In genomic region chr22:34035209-34035608, GRCh38 we compare ENCODE assay signal across 29 cellular contexts.
"Had no signal": no experiment of that assay in that cellular context is flagged by ENCODE, and none has a peak within 500 bp of the region (broad histone marks: within the 10 kb centered on the region; RNA-seq: fewer than 3 reads in every experiment).

No MANE protein-coding gene starts in this region.

- DNase-seq: colonic mucosa; cortex of kidney; dermis blood vessel endothelial cell; dorsolateral prefrontal cortex; effector CD4-positive, alpha-beta T cell; effector CD8-positive, alpha-beta T cell; effector memory CD4-positive, alpha-beta T cell; effector memory CD8-positive, alpha-beta T cell; endodermal cell; erythroblast; esophagus squamous epithelium; foreskin fibroblast; foreskin keratinocyte; foreskin melanocyte; gastrocnemius medialis; glutamatergic neuron; head of caudate nucleus; heart left ventricle; heart right ventricle had no signal

- H3K9me3 ChIP-seq: colonic mucosa, esophagus squamous epithelium, gastrocnemius medialis had no signal

- H3K4me1 Mint-ChIP-seq: endodermal cell had no signal

- H3K4me1 ChIP-seq: colonic mucosa, esophagus muscularis mucosa, esophagus squamous epithelium, foreskin keratinocyte, gastrocnemius medialis, gastroesophageal sphincter, heart left ventricle, heart right ventricle had no signal

- ATAC-seq: effector memory CD8-positive, alpha-beta T cell; esophagus mucosa; foreskin keratinocyte; gastrocnemius medialis; gastroesophageal sphincter; heart left ventricle; heart right ventricle had no signal

- H3K27me3 Mint-ChIP-seq: dendritic cell treated with granulocyte-macrophage colony-stimulating factor and Interleukin-4, amounts not matched to agents 40 ng/mL and 50 ng/mL, for 4 days; effector memory CD8-positive, alpha-beta T cell had no signal

- H3K27ac Mint-ChIP-seq: dendritic cell treated with granulocyte-macrophage colony-stimulating factor and Interleukin-4, amounts not matched to agents 40 ng/mL and 50 ng/mL, for 4 days; effector memory CD8-positive, alpha-beta T cell; endodermal cell had no signal

- H3K36me3 ChIP-seq: colonic mucosa, esophagus muscularis mucosa, esophagus squamous epithelium, gastrocnemius medialis, gastroesophageal sphincter, heart left ventricle, heart right ventricle had no signal

- H3K27me3 ChIP-seq: colonic mucosa, foreskin keratinocyte, gastrocnemius medialis had no signal

- H3K27ac ChIP-seq: colonic mucosa, coronary artery, dorsolateral prefrontal cortex, epithelial cell of prostate, esophagus muscularis mucosa, esophagus squamous epithelium, foreskin keratinocyte, gastrocnemius medialis, gastroesophageal sphincter, heart left ventricle, heart right ventricle had no signal

- FAIRE-seq: colon, endometrium, endothelial cell of umbilical vein, frontal cortex had no signal

- H3K4me3 ChIP-seq: colonic mucosa, coronary artery, dorsolateral prefrontal cortex, esophagus muscularis mucosa, esophagus squamous epithelium, gastrocnemius medialis, gastroesophageal sphincter, heart left ventricle, heart right ventricle had no signal

- H3K4me3 Mint-ChIP-seq: dendritic cell treated with granulocyte-macrophage colony-stimulating factor and Interleukin-4, amounts not matched to agents 40 ng/mL and 50 ng/mL, for 4 days; effector memory CD8-positive, alpha-beta T cell; endodermal cell had no signal
